In the genomic region with DNA sequence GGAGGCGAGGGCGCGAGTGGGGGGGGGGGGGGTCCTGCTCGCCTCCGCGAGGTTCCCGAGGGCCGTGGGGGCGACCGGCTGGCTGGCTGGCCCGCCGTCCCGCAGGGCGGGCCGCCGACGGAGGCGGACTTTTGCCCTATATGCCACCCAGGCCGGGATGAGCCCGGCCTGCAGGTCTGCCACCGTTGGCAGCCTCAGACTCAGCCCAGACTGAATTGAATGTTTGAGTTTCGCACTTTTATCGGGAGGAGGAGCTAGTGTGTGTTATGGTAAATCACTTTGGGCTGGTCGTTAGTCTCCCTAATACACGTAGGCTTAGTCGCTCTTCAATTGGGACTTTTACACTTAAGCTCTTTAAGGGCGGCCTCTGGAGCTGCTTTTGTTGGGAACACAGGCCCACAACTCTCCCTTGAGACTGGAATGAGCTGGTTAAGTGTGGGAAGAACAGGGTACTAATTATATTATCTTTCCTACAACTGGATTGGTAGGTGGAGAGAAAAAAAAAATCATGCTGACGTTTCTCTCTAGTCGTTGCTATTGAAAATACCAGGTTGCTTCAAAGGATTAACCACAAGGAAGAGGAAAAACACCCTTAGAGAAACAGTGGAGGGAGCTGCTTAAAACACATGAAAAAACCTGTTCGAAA, we compare ENCODE assay signal across 8 cellular contexts. TPM values are rescaled to one million over a fixed set of nuclear protein-coding genes. Genes with fewer than 3 reads are reported as not detected.
DNase-seq lines count a peak whose midpoint lies in the region; ATAC-seq and TF ChIP-seq lines count a peak whose summit lies in the region.

No MANE protein-coding gene starts in this region.

- peak; percentile 64 for TF ChIP-seq EP300 in neural cell (conservative IDR thresholded peaks at IDR 0.05; ENCODE audit: poor library complexity, severe bottlenecking)

- no peaks in the 10 kb centered on the region for H3K9me2 ChIP-seq in neural cell (ENCODE audit: insufficient read depth, low read length)

- DNase-seq in COR-L47 (lab: John Stamatoyannopoulos, UW) (peak; percentile 84), NCI-H446 treated with DMSO at 0.1 percent for 48 hours (lab: John Stamatoyannopoulos, UW) (peak; percentile 91), fibroblast of mammary gland (ENCODE audit: low read depth) (peak; percentile 91), middle frontal gyrus (ENCODE audit: extremely low spot score, low spot score) (no peak)
- peak; percentile 54 to 59 for DNase-seq in activated CD4-positive, alpha-beta T cell treated with anti-CD3 and anti-CD28 coated beads, Interleukin-2, amount 50 U/mL, for 4 hours

- H4K20me1 ChIP-seq in neural cell (ENCODE audit: insufficient read depth), result peaks cover 17% of the 10 kb centered on the region

- peaks cover 9% of the 10 kb centered on the region for H3K36me3 ChIP-seq in neural cell (ENCODE audit: insufficient read depth, low read length)

- H3K9me3 ChIP-seq in neural cell (ENCODE audit: low read length), result no peaks in the 10 kb centered on the region

- H3K27me3 ChIP-seq in neural cell (ENCODE audit: insufficient read depth, low read depth, low read length), result no peaks in the 10 kb centered on the region

- peaks cover 7% of the 10 kb centered on the region for H3F3A ChIP-seq in neural cell (ENCODE audit: insufficient read depth, low read length, poor library complexity, severe bottlenecking)

- ATAC-seq in GM19324 (IDR thresholded peaks at IDR 0.05; ENCODE audit: low FRiP score, unreplicated experiment), result peak; percentile 24
- peak; percentile 22 for ATAC-seq in HG03439 (IDR thresholded peaks at IDR 0.05; ENCODE audit: unreplicated experiment)

- H3K27ac ChIP-seq in neural cell (ENCODE audit: low read length), result peak overlapping the region; percentile 98

- H3K9ac ChIP-seq in neural cell (ENCODE audit: low read length), result peak overlapping the region; percentile 92

- H3K79me2 ChIP-seq in neural cell (replicated peaks; ENCODE audit: insufficient read depth, low read length), result peaks cover 22% of the 10 kb centered on the region

- H3K4me3 ChIP-seq in fibroblast of mammary gland (ENCODE audit: control insufficient read depth, low read depth, low read length) (no peak overlapping the region), neural cell (ENCODE audit: low read length) (peak overlapping the region; percentile 76)

- H2AFZ ChIP-seq in neural cell (ENCODE audit: low read depth, low read length), result no peak overlapping the region

- TF ChIP-seq CTCF in fibroblast of mammary gland (conservative IDR thresholded peaks at IDR 0.05; ENCODE audit: control insufficient read depth, insufficient read depth, low read depth, low read length), result no peak
- no peak for TF ChIP-seq CTCF in neural cell (IDR thresholded peaks at IDR 0.05; ENCODE audit: poor library complexity, severe bottlenecking)

- peak; percentile 53 for TF ChIP-seq RAD21 in neural cell (conservative IDR thresholded peaks at IDR 0.05)

- peak overlapping the region; percentile 82 for H3K4me2 ChIP-seq in neural cell (ENCODE audit: low read length)

TF ChIP-seq in neural cell, 6 proteins besides CTCF, POLR2A, EP300 and RAD21:
- no peak for TF ChIP-seq TAF1 (IDR thresholded peaks at IDR 0.05; ENCODE audit: low read depth)
- TF ChIP-seq POLR2AphosphoS5 (IDR thresholded peaks at IDR 0.05), result peak; percentile 62
- TF ChIP-seq SMC3 (conservative IDR thresholded peaks at IDR 0.05; ENCODE audit: poor library complexity), result peak; percentile 64
- no peak for TF ChIP-seq EZH2 (IDR thresholded peaks at IDR 0.05; ENCODE audit: borderline replicate concordance, insufficient read depth, low read length, poor library complexity, severe bottlenecking)
- TF ChIP-seq, protein P1, sequence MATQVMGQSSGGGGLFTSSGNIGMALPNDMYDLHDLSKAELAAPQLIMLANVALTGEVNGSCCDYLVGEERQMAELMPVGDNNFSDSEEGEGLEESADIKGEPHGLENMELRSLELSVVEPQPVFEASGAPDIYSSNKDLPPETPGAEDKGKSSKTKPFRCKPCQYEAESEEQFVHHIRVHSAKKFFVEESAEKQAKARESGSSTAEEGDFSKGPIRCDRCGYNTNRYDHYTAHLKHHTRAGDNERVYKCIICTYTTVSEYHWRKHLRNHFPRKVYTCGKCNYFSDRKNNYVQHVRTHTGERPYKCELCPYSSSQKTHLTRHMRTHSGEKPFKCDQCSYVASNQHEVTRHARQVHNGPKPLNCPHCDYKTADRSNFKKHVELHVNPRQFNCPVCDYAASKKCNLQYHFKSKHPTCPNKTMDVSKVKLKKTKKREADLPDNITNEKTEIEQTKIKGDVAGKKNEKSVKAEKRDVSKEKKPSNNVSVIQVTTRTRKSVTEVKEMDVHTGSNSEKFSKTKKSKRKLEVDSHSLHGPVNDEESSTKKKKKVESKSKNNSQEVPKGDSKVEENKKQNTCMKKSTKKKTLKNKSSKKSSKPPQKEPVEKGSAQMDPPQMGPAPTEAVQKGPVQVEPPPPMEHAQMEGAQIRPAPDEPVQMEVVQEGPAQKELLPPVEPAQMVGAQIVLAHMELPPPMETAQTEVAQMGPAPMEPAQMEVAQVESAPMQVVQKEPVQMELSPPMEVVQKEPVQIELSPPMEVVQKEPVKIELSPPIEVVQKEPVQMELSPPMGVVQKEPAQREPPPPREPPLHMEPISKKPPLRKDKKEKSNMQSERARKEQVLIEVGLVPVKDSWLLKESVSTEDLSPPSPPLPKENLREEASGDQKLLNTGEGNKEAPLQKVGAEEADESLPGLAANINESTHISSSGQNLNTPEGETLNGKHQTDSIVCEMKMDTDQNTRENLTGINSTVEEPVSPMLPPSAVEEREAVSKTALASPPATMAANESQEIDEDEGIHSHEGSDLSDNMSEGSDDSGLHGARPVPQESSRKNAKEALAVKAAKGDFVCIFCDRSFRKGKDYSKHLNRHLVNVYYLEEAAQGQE (IDR thresholded peaks at IDR 0.05; ENCODE audit: borderline replicate concordance), result peak; percentile 68
- no peak for TF ChIP-seq MXI1 (conservative IDR thresholded peaks at IDR 0.05; ENCODE audit: poor library complexity, severe bottlenecking)

RNA-seq across cellular contexts. Expression of a gene that starts 1.3 kb away (rescaled TPM):
- 52.2 and 56.9 TPM in 2 replicates for polyA plus RNA-seq in neural cell
- 104 and 107 TPM in 2 replicates for polyA minus RNA-seq in neural cell
